In genomic region chr6:112800439-112800838, GRCh38 we compare ENCODE assay signal across 28 cellular contexts.
DNase-seq lines count a peak whose midpoint lies in the region; ATAC-seq and TF ChIP-seq lines count a peak whose summit lies in the region.
"Had no signal": no experiment of that assay in that cellular context is flagged by ENCODE, and none has a peak within 500 bp of the region (broad histone marks: within the 10 kb centered on the region; RNA-seq: fewer than 3 reads in every experiment).

No MANE protein-coding gene starts in this region.

- intact Hi-C loops in ovary (cut with DNase I) (no loop called here), uterus (cut with DNase I; ENCODE audit: low total_unique reads) (no loop called here)

- no peaks in the 10 kb centered on the region for H3K79me2 ChIP-seq in SK-N-SH (ENCODE audit: insufficient read depth)

- H4K20me1 ChIP-seq in SK-N-SH (ENCODE audit: insufficient read depth) = no peaks in the 10 kb centered on the region

- peak overlapping the region; percentile 72 for H3K27ac Mint-ChIP-seq in chondrocyte (ENCODE audit: unreplicated experiment)
- no peak overlapping the region for H3K27ac Mint-ChIP-seq in stimulated activated effector memory CD8-positive, alpha-beta T cell treated with anti-CD3 and anti-CD28 coated beads, Interleukin-12 subunit alpha, Interleukin-12 subunit beta, amount 100 ng/mL, for 72 hours
- H3K27ac Mint-ChIP-seq: activated CD4-positive, alpha-beta memory T cell treated with anti-CD3 and anti-CD28 coated beads for 36 hours; activated naive CD4-positive, alpha-beta T cell treated with anti-CD3 and anti-CD28 coated beads, Interleukin-2, amount 50 U/mL, for 24 hours; activated T-helper 17 cell treated with anti-CD3 and anti-CD28 coated beads, Interleukin-2, amount 50 U/mL, for 72 hours; T-cell had no signal

- H3F3A ChIP-seq in SK-N-SH (replicated peaks; ENCODE audit: insufficient read depth) = peaks cover 24% of the 10 kb centered on the region

- peaks cover 9% of the 10 kb centered on the region for H3K9me3 Mint-ChIP-seq in chondrocyte (ENCODE audit: low read depth)
- peaks cover 18% of the 10 kb centered on the region for H3K9me3 Mint-ChIP-seq in stimulated activated effector memory CD8-positive, alpha-beta T cell treated with anti-CD3 and anti-CD28 coated beads, Interleukin-12 subunit alpha, Interleukin-12 subunit beta, amount 100 ng/mL, for 72 hours
- H3K9me3 Mint-ChIP-seq: activated T-helper 17 cell treated with anti-CD3 and anti-CD28 coated beads, Interleukin-2, amount 50 U/mL, for 72 hours had no signal

- no peaks in the 10 kb centered on the region for H3K36me3 Mint-ChIP-seq in chondrocyte (ENCODE audit: low read depth)
- no peaks in the 10 kb centered on the region for H3K36me3 Mint-ChIP-seq in stimulated activated effector memory CD8-positive, alpha-beta T cell treated with anti-CD3 and anti-CD28 coated beads, Interleukin-12 subunit alpha, Interleukin-12 subunit beta, amount 100 ng/mL, for 72 hours
- H3K36me3 Mint-ChIP-seq: activated CD4-positive, alpha-beta memory T cell treated with anti-CD3 and anti-CD28 coated beads for 36 hours; activated naive CD4-positive, alpha-beta T cell treated with anti-CD3 and anti-CD28 coated beads, Interleukin-2, amount 50 U/mL, for 24 hours; CD4-positive, alpha-beta memory T cell; T-cell had no signal

- H3K27me3 ChIP-seq in SK-N-SH (ENCODE audit: insufficient read depth) (no peaks in the 10 kb centered on the region), ovary (no peaks in the 10 kb centered on the region), uterus (no peaks in the 10 kb centered on the region)
- H3K27me3 ChIP-seq: tibial nerve had no signal

- H3K4me3 ChIP-seq in SK-N-SH (ENCODE audit: low read depth in 2 of 2, low read length in 1 of 2) (no peak overlapping the region), ovary (no peak overlapping the region), uterus (no peak overlapping the region)
- H3K4me3 ChIP-seq: tibial nerve had no signal

- H3K9me3 ChIP-seq in SK-N-SH (no peaks in the 10 kb centered on the region), ovary (no peaks in the 10 kb centered on the region), uterus (no peaks in the 10 kb centered on the region)
- H3K9me3 ChIP-seq: tibial nerve had no signal

- H3K4me1 ChIP-seq in SK-N-SH (ENCODE audit: control insufficient read depth in 1 of 2, insufficient read depth in 2 of 2, low read depth in 1 of 2, low read length in 1 of 2) (peaks cover 0 to 8% of the 10 kb centered on the region in 2 experiments; a peak in 2 of 4 replicates), ovary (ENCODE audit: insufficient read depth) (no peaks in the 10 kb centered on the region), uterus (no peaks in the 10 kb centered on the region)

- TF ChIP-seq POLR2A in ovary (IDR thresholded peaks at IDR 0.05) (no peak), uterus (IDR thresholded peaks at IDR 0.05) (no peak)

- H3K9me2 ChIP-seq in SK-N-SH = no peaks in the 10 kb centered on the region

- whole genome bisulfite sequencing in SK-N-SH (ENCODE audit: low lambda C conversion rate) = 79% methylated on average over 1 of the region's 1 CpG
- WGBS in ovary, 3 donors = 84 to 89% (median 88%) methylated on average over 1 of the region's 1 CpG

- CTCF ChIA-PET in SK-N-SH (lab: Yijun Ruan, JAX) = interaction anchor here (0.6 kb wide), 1 partner anchor 699 kb away, joined by 4 read pairs; no protein-coding TSS in a partner anchor

- no peak overlapping the region for H3K4me2 ChIP-seq in SK-N-SH

- H3K4me1 Mint-ChIP-seq in chondrocyte (ENCODE audit: low read depth) = peaks cover 32% of the 10 kb centered on the region
- no peaks in the 10 kb centered on the region for H3K4me1 Mint-ChIP-seq in stimulated activated effector memory CD8-positive, alpha-beta T cell treated with anti-CD3 and anti-CD28 coated beads, Interleukin-12 subunit alpha, Interleukin-12 subunit beta, amount 100 ng/mL, for 72 hours
- H3K4me1 Mint-ChIP-seq: activated naive CD4-positive, alpha-beta T cell treated with anti-CD3 and anti-CD28 coated beads, Interleukin-2, amount 50 U/mL, for 24 hours; activated T-helper 17 cell treated with anti-CD3 and anti-CD28 coated beads, Interleukin-2, amount 50 U/mL, for 72 hours; CD4-positive, alpha-beta memory T cell; T-cell had no signal

- H3K9ac ChIP-seq in SK-N-SH = no peak overlapping the region

- POLR2A ChIA-PET in SK-N-SH (lab: Yijun Ruan, JAX) = no interaction called here

- H3K4me3 Mint-ChIP-seq in chondrocyte (ENCODE audit: unreplicated experiment) = no peak overlapping the region
- no peak overlapping the region for H3K4me3 Mint-ChIP-seq in stimulated activated effector memory CD8-positive, alpha-beta T cell treated with anti-CD3 and anti-CD28 coated beads, Interleukin-12 subunit alpha, Interleukin-12 subunit beta, amount 100 ng/mL, for 72 hours
- H3K4me3 Mint-ChIP-seq: activated CD4-positive, alpha-beta memory T cell treated with anti-CD3 and anti-CD28 coated beads for 36 hours; activated naive CD4-positive, alpha-beta T cell treated with anti-CD3 and anti-CD28 coated beads, Interleukin-2, amount 50 U/mL, for 24 hours; activated T-helper 17 cell treated with anti-CD3 and anti-CD28 coated beads, Interleukin-2, amount 50 U/mL, for 72 hours; CD4-positive, alpha-beta memory T cell; T-cell had no signal

- no peak for TF ChIP-seq CTCF in SK-N-SH (IDR thresholded peaks at IDR 0.05)
- TF ChIP-seq CTCF in chondrocyte (IDR thresholded peaks at IDR 0.05) = no peak
- TF ChIP-seq CTCF in ovary (IDR thresholded peaks at IDR 0.05) = no peak
- no peak for TF ChIP-seq CTCF in uterus (IDR thresholded peaks at IDR 0.05)

- no peaks in the 10 kb centered on the region for H3K27me3 Mint-ChIP-seq in chondrocyte (ENCODE audit: low read depth)
- H3K27me3 Mint-ChIP-seq: activated CD4-positive, alpha-beta memory T cell treated with anti-CD3 and anti-CD28 coated beads for 36 hours; activated naive CD4-positive, alpha-beta T cell treated with anti-CD3 and anti-CD28 coated beads, Interleukin-2, amount 50 U/mL, for 24 hours; activated T-helper 17 cell treated with anti-CD3 and anti-CD28 coated beads, Interleukin-2, amount 50 U/mL, for 72 hours; CD4-positive, alpha-beta memory T cell; T-cell had no signal

- no peak for TF ChIP-seq RAD21 in SK-N-SH (IDR thresholded peaks at IDR 0.05; ENCODE audit: low read length)

- TF ChIP-seq EP300 in SK-N-SH (IDR thresholded peaks at IDR 0.05; ENCODE audit: borderline replicate concordance in 1 of 2, low read depth in 1 of 2, low read length in 1 of 2) (no peak), ovary (IDR thresholded peaks at IDR 0.05) (no peak)

- no peak for DNase-seq in SK-N-SH
- DNase-seq in chondrocyte (ENCODE audit: low spot score) = no peak
- DNase-seq in ovary = no peak
- DNase-seq in stimulated activated effector memory CD8-positive, alpha-beta T cell treated with anti-CD3 and anti-CD28 coated beads, Interleukin-12 subunit alpha, Interleukin-12 subunit beta, amount 100 ng/mL, for 72 hours (ENCODE audit: low spot score in 2 of 2) = no peak
- no peak for DNase-seq in uterus
- DNase-seq: activated CD4-positive, alpha-beta memory T cell treated with anti-CD3 and anti-CD28 coated beads for 36 hours; activated CD8-positive, alpha-beta memory T cell treated with anti-CD3 and anti-CD28 coated beads, Interleukin-2, amount 50 U/mL, for 48 hours; AML-193; anterior cingulate cortex; CD4-positive, alpha-beta memory T cell; DMS153; kidney glomerular epithelial cell; mammary epithelial cell; NCI-H1417; NCI-H446 treated with DMSO at 0.1 percent for 48 hours; NK-92 treated with Interleukin-12 subunit alpha and Interleukin-12 subunit beta, amount 100 ng/mL, for 24 hours; SHP77 treated with DMSO at 0.1 percent for 48 hours; stimulated activated CD8-positive, alpha-beta memory T cell treated with anti-CD3 and anti-CD28 coated beads, Interleukin-4, amount 100 ng/mL, for 48 hours; T-cell had no signal

- no peak for ATAC-seq in SK-N-SH treated with all-trans-retinoic acid at 6 μM for 48 hours
- ATAC-seq in HG03432 (IDR thresholded peaks at IDR 0.05; ENCODE audit: unreplicated experiment) = peak; percentile 37
- ATAC-seq in GM18511 (IDR thresholded peaks at IDR 0.05; ENCODE audit: unreplicated experiment) = no peak
- no peak for ATAC-seq in stimulated activated effector memory CD8-positive, alpha-beta T cell treated with anti-CD3 and anti-CD28 coated beads, Interleukin-12 subunit alpha, Interleukin-12 subunit beta, amount 100 ng/mL, for 72 hours
- ATAC-seq: activated CD4-positive, CD25-positive, alpha-beta regulatory T cell treated with anti-CD3 and anti-CD28 coated beads, Interleukin-2, amount 50 U/mL, for 24 hours; activated T-helper 17 cell treated with anti-CD3 and anti-CD28 coated beads, Interleukin-2, amount 50 U/mL, for 72 hours; Panc1; T-cell had no signal

- peak overlapping the region; percentile 42; the same call in 1 of the 2 replicates for H2AFZ ChIP-seq in SK-N-SH (ENCODE audit: low read depth)

- no peaks in the 10 kb centered on the region for H3K36me3 ChIP-seq in SK-N-SH (replicated peaks in 1 of 2; ENCODE audit: control insufficient read depth in 1 of 2, insufficient read depth in 2 of 2, low read length in 1 of 2)
- H3K36me3 ChIP-seq in ovary = no peaks in the 10 kb centered on the region
- no peaks in the 10 kb centered on the region for H3K36me3 ChIP-seq in uterus
- H3K36me3 ChIP-seq: tibial nerve had no signal

- H3K27ac ChIP-seq in SK-N-SH (ENCODE audit: low read depth in 2 of 2, low read length in 1 of 2) = peak overlapping the region; percentile 34 to 85; a peak in 3 of 4 replicates
- H3K27ac ChIP-seq in ovary = no peak overlapping the region
- no peak overlapping the region for H3K27ac ChIP-seq in uterus
- H3K27ac ChIP-seq: 22Rv1, tibial nerve had no signal

TF ChIP-seq in SK-N-SH, 30 proteins besides CTCF, POLR2A, EP300 and RAD21 (continues in another document):
- TF ChIP-seq USF2 (IDR thresholded peaks at IDR 0.05; ENCODE audit: borderline replicate concordance, low read depth, low read length) (no peak), NRF1 (IDR thresholded peaks at IDR 0.05; ENCODE audit: low read depth, low read length) (no peak)

TF ChIP-seq in SK-N-SH treated with all-trans-retinoic acid at 6 μM for 48 hours, 23 proteins besides CTCF, POLR2A, EP300 and RAD21 (continues in another document):
- TF ChIP-seq ARNTL (CRISPR knock-in tag; IDR thresholded peaks at IDR 0.05; ENCODE audit: borderline replicate concordance, low read depth) = no peak
- no peak for TF ChIP-seq CSDC2 (CRISPR knock-in tag; IDR thresholded peaks at IDR 0.05)
- TF ChIP-seq GLIS3 (CRISPR knock-in tag; IDR thresholded peaks at IDR 0.05) = no peak
- no peak for TF ChIP-seq ESRRG (CRISPR knock-in tag; IDR thresholded peaks at IDR 0.05)
- TF ChIP-seq TOX (CRISPR knock-in tag; IDR thresholded peaks at IDR 0.05; ENCODE audit: borderline replicate concordance) = no peak
- no peak for TF ChIP-seq RARB (CRISPR knock-in tag; IDR thresholded peaks at IDR 0.05)
- no peak for TF ChIP-seq ZNF70 (CRISPR knock-in tag; IDR thresholded peaks at IDR 0.05)
- TF ChIP-seq ZC3H10 (CRISPR knock-in tag; IDR thresholded peaks at IDR 0.05) = no peak
- TF ChIP-seq OSR1 (CRISPR knock-in tag; IDR thresholded peaks at IDR 0.05) = no peak
- TF ChIP-seq BACH2 (CRISPR knock-in tag; IDR thresholded peaks at IDR 0.05; ENCODE audit: borderline replicate concordance) = no peak

Comparison
In these comparisons a context has a peak if more than half of its experiments do, and no peak if none do; other contexts are left out.
1. H3K27ac ChIP-seq: peak in SK-N-SH (2 of 2); none in ovary (0 of 2) and uterus (0 of 2).